In genomic region chr19:6732803-6733337, GRCh38 we compare ENCODE assay signal across 27 cellular contexts. TPM values are rescaled to one million over a fixed set of nuclear protein-coding genes. Genes with fewer than 3 reads are reported as not detected.
"Had no signal": no experiment of that assay in that cellular context is flagged by ENCODE, and none has a peak within 500 bp of the region (broad histone marks: within the 10 kb centered on the region; RNA-seq: fewer than 3 reads in every experiment).

No MANE protein-coding gene starts in this region.

- FAIRE-seq: astrocyte had no signal

- H3K9me3 Mint-ChIP-seq: activated CD4-positive, alpha-beta memory T cell treated with anti-CD3 and anti-CD28 coated beads, Interleukin-2, amount 10 ng/mL, durations not matched to agents 7 days and 5 days; activated T-helper 2 cell treated with anti-CD3 and anti-CD28 coated beads, Interferon-gamma antibody, Interleukin-2, Interleukin-4, amounts not matched to agents 10 μg/mL and 5 μg/mL and 100 μg/mL, durations not matched to agents 14 hours and 24 hours and 36 hours; central memory CD8-positive, alpha-beta T cell; T-cell had no signal

- H3K27ac ChIP-seq: KMS-11, SJSA1, VCaP had no signal

- ATAC-seq: Panc1, T-cell had no signal

- H3K27me3 Mint-ChIP-seq: activated CD4-positive, alpha-beta memory T cell treated with anti-CD3 and anti-CD28 coated beads, Interleukin-2, amount 10 ng/mL, durations not matched to agents 7 days and 5 days; central memory CD8-positive, alpha-beta T cell; T-cell had no signal

- DNase-seq: activated CD4-positive, alpha-beta memory T cell treated with anti-CD3 and anti-CD28 coated beads, Interleukin-2, amount 10 ng/mL, durations not matched to agents 7 days and 5 days; activated CD4-positive, alpha-beta T cell treated with anti-CD3 and anti-CD28 coated beads, Interleukin-2, amount 50 U/mL, for 1 hour; activated CD4-positive, CD25-positive, alpha-beta regulatory T cell; activated gamma-delta T cell treated with Interleukin-2 at 50 U/mL for 16 hours; activated naive CD4-positive, alpha-beta T cell treated with anti-CD3 and anti-CD28 coated beads, Interleukin-2, amount 50 U/mL, for 16 hours; activated T-cell treated with anti-CD3 and anti-CD28 coated beads for 4 hours; amygdala; NCI-H1092; NCI-H1417 treated with DMSO at 0.1 percent for 48 hours; NCI-H1694; NCI-H2081; NCI-H510A treated with DMSO at 0.1 percent for 48 hours; NCI-H69; NK-92 treated with Interleukin-12 subunit alpha and Interleukin-12 subunit beta, amount 100 ng/mL, for 24 hours; OCI-M1; RPMI8226; SHP77 had no signal

- H3K9ac ChIP-seq: KMS-11 had no signal

- H3K4me2 ChIP-seq: KMS-11 had no signal

- H3K9me3 ChIP-seq: SJSA1 had no signal

- H3K27ac Mint-ChIP-seq: activated CD4-positive, alpha-beta memory T cell treated with anti-CD3 and anti-CD28 coated beads, Interleukin-2, amount 10 ng/mL, durations not matched to agents 7 days and 5 days; activated T-helper 2 cell treated with anti-CD3 and anti-CD28 coated beads, Interferon-gamma antibody, Interleukin-2, Interleukin-4, amounts not matched to agents 10 μg/mL and 5 μg/mL and 100 μg/mL, durations not matched to agents 14 hours and 24 hours and 36 hours; T-cell had no signal

- H3K27me3 ChIP-seq: SJSA1 had no signal

- H3K4me3 ChIP-seq: SJSA1 had no signal

- H3K4me3 Mint-ChIP-seq: activated CD4-positive, alpha-beta memory T cell treated with anti-CD3 and anti-CD28 coated beads, Interleukin-2, amount 10 ng/mL, durations not matched to agents 7 days and 5 days; brain; central memory CD8-positive, alpha-beta T cell; T-cell had no signal

RNA-seq across cellular contexts. Expression of gene C3, which starts 12.4 kb away (rescaled TPM):
- total RNA-seq: SJSA1 had no signal

RNA-seq across cellular contexts. Expression of gene SH2D3A, which starts 34.4 kb away (rescaled TPM):
- total RNA-seq: SJSA1 had no signal

RNA-seq across cellular contexts. Expression of gene VAV1, which starts 39.6 kb away (rescaled TPM):
- total RNA-seq: astrocyte, MCF 10A, SJSA1 had no signal
